In the genomic region with DNA sequence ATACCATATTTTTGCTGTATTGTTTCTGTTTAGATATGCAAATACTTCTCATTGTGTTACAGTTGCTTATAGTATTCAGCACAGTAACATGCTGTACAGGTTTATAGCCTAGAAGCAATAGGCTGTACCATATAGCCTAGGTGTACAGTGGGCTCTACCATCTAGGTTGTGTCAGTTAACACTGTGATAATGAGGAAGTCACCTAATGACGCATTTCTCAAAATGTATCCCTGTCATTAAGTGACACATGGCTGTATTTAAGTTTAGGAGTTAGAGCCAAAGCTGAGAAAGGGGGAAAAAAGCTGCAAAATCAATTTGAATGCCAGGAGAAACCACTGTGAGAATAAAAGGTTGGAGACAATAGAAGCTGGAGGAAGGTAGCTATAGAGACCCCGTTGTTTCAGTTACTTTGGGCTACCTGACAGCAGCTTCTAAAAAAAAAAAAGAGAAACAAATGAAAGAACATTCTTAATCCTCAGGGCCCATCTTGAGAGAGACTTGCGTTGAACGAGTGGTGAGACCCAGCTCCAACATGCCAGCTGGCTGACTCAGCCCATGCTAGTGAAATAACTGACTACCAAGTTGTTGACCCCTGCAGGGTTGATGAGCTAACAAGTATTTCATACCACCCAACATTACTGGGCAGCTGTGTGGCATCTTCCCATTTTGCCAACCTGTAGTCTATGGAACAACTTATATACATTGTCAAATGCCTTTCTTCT, we compare ENCODE assay signal across 14 cellular contexts. TPM values are rescaled to one million over a fixed set of nuclear protein-coding genes. Genes with fewer than 3 reads are reported as not detected.
DNase-seq lines count a peak whose midpoint lies in the region; ATAC-seq, FAIRE-seq and TF ChIP-seq lines count a peak whose summit lies in the region.
"Had no signal": no experiment of that assay in that cellular context is flagged by ENCODE, and none has a peak within 500 bp of the region (broad histone marks: within the 10 kb centered on the region; RNA-seq: fewer than 3 reads in every experiment).

No MANE protein-coding gene starts in this region.

- dilution Hi-C loops in keratinocyte (cut with MboI; ENCODE audit: extremely low pct_ligation_motif_present, low sequenced_read_pairs) = no loop called here

- H2AFZ ChIP-seq in keratinocyte (ENCODE audit: control insufficient read depth, low read length) = no peak overlapping the region

- H3K79me2 ChIP-seq in keratinocyte (ENCODE audit: control insufficient read depth, insufficient read depth, low read length) = peaks cover 67% of the 10 kb centered on the region

- no peaks in the 10 kb centered on the region for H4K20me1 ChIP-seq in keratinocyte (ENCODE audit: control insufficient read depth, extremely low read depth, insufficient read depth, low read length)

- H3K27ac Mint-ChIP-seq in T-helper 17 cell = no peak overlapping the region
- no peak overlapping the region for H3K27ac Mint-ChIP-seq in type B pancreatic cell
- H3K27ac Mint-ChIP-seq: nephron progenitor cell; stimulated activated effector memory CD8-positive, alpha-beta T cell treated with anti-CD3 and anti-CD28 coated beads, Interleukin-12 subunit alpha, Interleukin-12 subunit beta, amount 100 ng/mL, for 72 hours had no signal

- FAIRE-seq in A549 (lab: Jason Lieb, UNC) (peak; percentile 54), keratinocyte (lab: Jason Lieb, UNC) (peak; percentile 65)

- H3K4me1 Mint-ChIP-seq in T-helper 17 cell (peaks cover 34% of the 10 kb centered on the region), type B pancreatic cell (ENCODE audit: unreplicated experiment) (peaks cover 39% of the 10 kb centered on the region)

- H3K36me3 Mint-ChIP-seq in T-helper 17 cell (ENCODE audit: low read depth) (peaks cover 9% of the 10 kb centered on the region), type B pancreatic cell (peaks cover 29% of the 10 kb centered on the region)
- H3K36me3 Mint-ChIP-seq: stimulated activated effector memory CD8-positive, alpha-beta T cell treated with anti-CD3 and anti-CD28 coated beads, Interleukin-12 subunit alpha, Interleukin-12 subunit beta, amount 100 ng/mL, for 72 hours had no signal

- no peaks in the 10 kb centered on the region for H3K27me3 Mint-ChIP-seq in T-helper 17 cell
- no peaks in the 10 kb centered on the region for H3K27me3 Mint-ChIP-seq in type B pancreatic cell

- peaks cover 4% of the 10 kb centered on the region for H3K9me3 Mint-ChIP-seq in type B pancreatic cell

- H3K4me1 ChIP-seq in A549 = peaks cover 35% of the 10 kb centered on the region
- peaks cover 8% of the 10 kb centered on the region for H3K4me1 ChIP-seq in keratinocyte (ENCODE audit: control insufficient read depth, extremely low read depth, insufficient read depth, low read length)
- H3K4me1 ChIP-seq: BE2C had no signal

- POLR2A ChIA-PET in A549 (lab: Yijun Ruan, JAX) = no interaction called here

- no peaks in the 10 kb centered on the region for H3K27me3 ChIP-seq in keratinocyte (ENCODE audit: control insufficient read depth, extremely low read depth, insufficient read depth, low read length)
- H3K27me3 ChIP-seq: BE2C had no signal

- H3K4me3 ChIP-seq in A549 (no peak overlapping the region), keratinocyte (ENCODE audit: control insufficient read depth in 2 of 3, extremely low read depth in 1 of 3, insufficient read depth in 2 of 3, low read depth in 1 of 3, low read length in 3 of 3) (no peak overlapping the region)

- H3K9me1 ChIP-seq in keratinocyte (ENCODE audit: control insufficient read depth, extremely low read depth, insufficient read depth, low read length) = no peaks in the 10 kb centered on the region

- TF ChIP-seq POLR2A in A549 (IDR thresholded peaks at IDR 0.05; ENCODE audit: low read length) = no peak

- peak overlapping the region; percentile 37 for H3K4me2 ChIP-seq in A549
- H3K4me2 ChIP-seq in keratinocyte (ENCODE audit: control insufficient read depth, extremely low read depth, insufficient read depth, low read depth, low read length) = peak overlapping the region; percentile 2

- TF ChIP-seq CTCF in A549 (IDR thresholded peaks at IDR 0.05) = no peak
- TF ChIP-seq CTCF in keratinocyte (optimal IDR thresholded peaks at IDR 0.05 in 1 of 3, IDR thresholded peaks at IDR 0.05 in 1 of 3, conservative IDR thresholded peaks at IDR 0.05 in 1 of 3; ENCODE audit: extremely low read depth in 1 of 3, insufficient read depth in 2 of 3, low read length in 3 of 3) = no peak
- TF ChIP-seq CTCF in type B pancreatic cell (conservative IDR thresholded peaks at IDR 0.05) = no peak

- no peak overlapping the region for H3K9ac ChIP-seq in keratinocyte (ENCODE audit: control insufficient read depth, extremely low read depth, insufficient read depth, low read length)

- ATAC-seq in A549 = peak; percentile 69 to 87; a peak in 5 of 6 replicates
- ATAC-seq in T-helper 17 cell = no peak
- no peak for ATAC-seq in GM18873 (IDR thresholded peaks at IDR 0.05; ENCODE audit: low FRiP score, unreplicated experiment)
- ATAC-seq: stimulated activated effector memory CD8-positive, alpha-beta T cell treated with anti-CD3 and anti-CD28 coated beads, Interleukin-12 subunit alpha, Interleukin-12 subunit beta, amount 100 ng/mL, for 72 hours had no signal

- DNase-seq in A549 (ENCODE audit: low read depth in 1 of 2, low spot score in 1 of 2) (peak in 1 of 2 experiments; percentile 42), HPDE6-E6E7 (ENCODE audit: extremely low spot score) (peak; percentile 23), amniotic epithelial cell (ENCODE audit: low read depth) (peak; percentile 72), keratinocyte (ENCODE audit: low read depth, low spot score) (no peak), T-helper 17 cell (no peak), type B pancreatic cell (ENCODE audit: extremely low spot score, unreplicated experiment) (no peak)
- DNase-seq in stimulated activated CD4-positive, alpha-beta T cell treated with anti-CD3 and anti-CD28 coated beads, Interleukin-4, amount 100 ng/mL, for 4 hours = no peak
- DNase-seq: amniotic stem cell; BE2C; GF-D8; nephron progenitor cell; NK-92 treated with Interleukin-12 subunit alpha and Interleukin-12 subunit beta, amount 100 ng/mL, for 24 hours had no signal

- WGBS in A549 (ENCODE audit: missing lambda C conversion rate) = 72% methylated on average over 4 of the region's 4 CpGs

- H3K9me3 ChIP-seq in A549 (peaks cover 7% of the 10 kb centered on the region; the same call in 1 of the 3 replicates), keratinocyte (ENCODE audit: control insufficient read depth, low read depth, low read length) (no peaks in the 10 kb centered on the region), T-helper 17 cell (ENCODE audit: control insufficient read depth, low read length, poor library complexity, severe bottlenecking) (no peaks in the 10 kb centered on the region)
- H3K9me3 ChIP-seq: BE2C had no signal

- H3K36me3 ChIP-seq in keratinocyte (ENCODE audit: control insufficient read depth in 2 of 2, extremely low read depth in 1 of 2, insufficient read depth in 2 of 2, low read length in 2 of 2) = peaks cover 0 to 1% of the 10 kb centered on the region in 2 experiments
- H3K36me3 ChIP-seq: BE2C had no signal

- H3K27ac ChIP-seq in A549 (peak overlapping the region in 1 of 2 experiments; percentile 51; a peak in 2 of 6 replicates), keratinocyte (ENCODE audit: control insufficient read depth, insufficient read depth, low read length) (no peak overlapping the region)

- H3K4me3 Mint-ChIP-seq in T-helper 17 cell (no peak overlapping the region), type B pancreatic cell (no peak overlapping the region)
- H3K4me3 Mint-ChIP-seq: nephron progenitor cell; stimulated activated effector memory CD8-positive, alpha-beta T cell treated with anti-CD3 and anti-CD28 coated beads, Interleukin-12 subunit alpha, Interleukin-12 subunit beta, amount 100 ng/mL, for 72 hours had no signal

- TF ChIP-seq RAD21 in A549 (conservative IDR thresholded peaks at IDR 0.05 in 1 of 2, IDR thresholded peaks at IDR 0.05 in 1 of 2) = no peak

- TF ChIP-seq EP300 in A549 (IDR thresholded peaks at IDR 0.05) = no peak

- CTCF ChIA-PET in A549 (lab: Yijun Ruan, JAX) = interaction anchor here (1.2 to 2.3 kb wide), 4 partner anchors 9 to 270 kb away, joined by 4 to 12 read pairs (median 6); a partner anchor contains a TSS

TF ChIP-seq in A549, 52 proteins besides CTCF, POLR2A, EP300 and RAD21 (continues in another document):
- TF ChIP-seq, protein P1, sequence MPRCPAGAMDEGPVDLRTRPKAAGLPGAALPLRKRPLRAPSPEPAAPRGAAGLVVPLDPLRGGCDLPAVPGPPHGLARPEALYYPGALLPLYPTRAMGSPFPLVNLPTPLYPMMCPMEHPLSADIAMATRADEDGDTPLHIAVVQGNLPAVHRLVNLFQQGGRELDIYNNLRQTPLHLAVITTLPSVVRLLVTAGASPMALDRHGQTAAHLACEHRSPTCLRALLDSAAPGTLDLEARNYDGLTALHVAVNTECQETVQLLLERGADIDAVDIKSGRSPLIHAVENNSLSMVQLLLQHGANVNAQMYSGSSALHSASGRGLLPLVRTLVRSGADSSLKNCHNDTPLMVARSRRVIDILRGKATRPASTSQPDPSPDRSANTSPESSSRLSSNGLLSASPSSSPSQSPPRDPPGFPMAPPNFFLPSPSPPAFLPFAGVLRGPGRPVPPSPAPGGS (IDR thresholded peaks at IDR 0.05) = no peak
- TF ChIP-seq ZNF302 (CRISPR knock-in tag; IDR thresholded peaks at IDR 0.05) = no peak
- no peak for TF ChIP-seq CBX2 (IDR thresholded peaks at IDR 0.05; ENCODE audit: borderline replicate concordance, low read depth)
- no peak for TF ChIP-seq RARB (CRISPR knock-in tag; IDR thresholded peaks at IDR 0.05)
- no peak for TF ChIP-seq CBX8 (IDR thresholded peaks at IDR 0.05)
- no peak for TF ChIP-seq FOSL2 (IDR thresholded peaks at IDR 0.05)
- no peak for TF ChIP-seq FOSL2 (CRISPR knock-in tag; IDR thresholded peaks at IDR 0.05)
- TF ChIP-seq TFCP2L1 (CRISPR knock-in tag; IDR thresholded peaks at IDR 0.05) = no peak
- TF ChIP-seq EHMT2 (IDR thresholded peaks at IDR 0.05; ENCODE audit: low read depth) = no peak

RNA-seq across cellular contexts. Expression of a gene that starts 8.7 kb away (rescaled TPM):
- polyA plus RNA-seq in A549 (2011; rRNA removed) (78.1 and 104 TPM in 2 replicates), A549 (2017; fragmentation: RNase III; extraction: RNeasy Plus Mini Kit Qiagen cat#74134 plus additional on column Dnase treatment) (57.9 to 62.0 TPM (median 59.4 TPM) in 3 replicates), keratinocyte (28.3 to 45.1 TPM (median 32.8 TPM) in 3 replicates)
- 37.4 and 42.1 TPM in 2 replicates for polyA plus RNA-seq in A549 (2012; cell fraction: cytosol; rRNA removed)
- polyA plus RNA-seq in A549 (2012; cell fraction: nucleus; rRNA removed) = 9.1 and 13.7 TPM in 2 replicates
- 27.1 and 29.3 TPM in 2 replicates for polyA minus RNA-seq in A549 (2011; rRNA and poly(A)+ RNA removed)
- polyA plus RNA-seq in keratinocyte (2011; ENCODE audit: low read depth) = 7.7 TPM
- 24.7 and 39.8 TPM in 2 replicates for polyA plus RNA-seq in keratinocyte (2011; cell fraction: cytosol; rRNA removed)
- polyA plus RNA-seq in keratinocyte (2011; cell fraction: nucleus; rRNA removed) = 13.0 and 14.4 TPM in 2 replicates
- polyA plus RNA-seq in keratinocyte (2012; ENCODE audit: low replicate concordance) = 7.9 and 26.4 TPM in 2 replicates
- polyA minus RNA-seq in keratinocyte = 5.8 to 17.8 TPM (median 12.1 TPM) in 3 replicates
- polyA minus RNA-seq in keratinocyte (2011; cell fraction: cytosol; rRNA and poly(A)+ RNA removed) = 11.5 TPM
- polyA minus RNA-seq in keratinocyte (2011; cell fraction: nucleus; rRNA and poly(A)+ RNA removed) = 6.1 and 7.9 TPM in 2 replicates
- total RNA-seq in T-helper 17 cell (10 to 100 TPM; 14.1 to 18.0 TPM), type B pancreatic cell (ENCODE audit: low replicate concordance) (29.0 and 46.7 TPM in 2 replicates)

Comparison
In these comparisons a context has a peak if more than half of its experiments do, and no peak if none do; other contexts are left out.
1. ATAC-seq: peak in A549 (2 of 2); none in T-helper 17 cell (single experiment) and GM18873 (single experiment).
2. DNase-seq: peak in HPDE6-E6E7 (single experiment) and amniotic epithelial cell (single experiment); none in keratinocyte (single experiment), T-helper 17 cell (0 of 3), stimulated activated CD4-positive, alpha-beta T cell treated with anti-CD3 and anti-CD28 coated beads, Interleukin-4, amount 100 ng/mL, for 4 hours (0 of 2) and type B pancreatic cell (single experiment).